In genomic region chr14:34098045-34098984, GRCh38 we compare ENCODE assay signal across 1 cellular context.
TF ChIP-seq lines count a peak whose summit lies in the region.

No MANE protein-coding gene starts in this region.

TF ChIP-seq in HepG2, 621 proteins besides CTCF, POLR2A, EP300 and RAD21 (continued from another document and continues in another):
- TF ChIP-seq ZNF18 (CRISPR knock-in tag; IDR thresholded peaks at IDR 0.05; ENCODE audit: insufficient replicate concordance) (no peak), HCFC1 (IDR thresholded peaks at IDR 0.05; ENCODE audit: low read depth, low read length) (no peak; the same call in 1 of the 2 replicates), CEBPG (CRISPR knock-in tag; IDR thresholded peaks at IDR 0.05) (0 out of 2 replicates have a peak, but pooled peaks have one; percentile 14), ZNF839 (CRISPR knock-in tag; IDR thresholded peaks at IDR 0.05; ENCODE audit: borderline replicate concordance) (no peak), ZNF468 (CRISPR knock-in tag; IDR thresholded peaks at IDR 0.05) (0 out of 2 replicates have a peak, but pooled peaks have one; percentile 56), CENPX (CRISPR knock-in tag; IDR thresholded peaks at IDR 0.05) (no peak), MIER3 (CRISPR knock-in tag; IDR thresholded peaks at IDR 0.05; ENCODE audit: borderline replicate concordance) (0 out of 2 replicates have a peak, but pooled peaks have one; percentile 7), MEIS2 (CRISPR knock-in tag; IDR thresholded peaks at IDR 0.05) (no peak), ZFP1 (CRISPR knock-in tag; IDR thresholded peaks at IDR 0.05) (no peak), ZNF10 (CRISPR knock-in tag; IDR thresholded peaks at IDR 0.05; ENCODE audit: borderline replicate concordance, low read depth) (no peak), PHF5A (CRISPR knock-in tag; IDR thresholded peaks at IDR 0.05; ENCODE audit: low read depth, unreplicated experiment) (no peak), ZNF232 (CRISPR knock-in tag; IDR thresholded peaks at IDR 0.05; ENCODE audit: borderline replicate concordance) (0 out of 2 replicates have a peak, but pooled peaks have one; percentile 55), CHD2 (IDR thresholded peaks at IDR 0.05; ENCODE audit: low read depth, low read length) (no peak), SNAI1 (CRISPR knock-in tag; IDR thresholded peaks at IDR 0.05; ENCODE audit: borderline replicate concordance) (no peak), ZNF142 (CRISPR knock-in tag; IDR thresholded peaks at IDR 0.05) (no peak), ARNTL (CRISPR knock-in tag; IDR thresholded peaks at IDR 0.05) (peak; percentile 40; the same call in 1 of the 2 replicates), HES4 (CRISPR knock-in tag; IDR thresholded peaks at IDR 0.05; ENCODE audit: borderline replicate concordance) (no peak), CEBPZ (IDR thresholded peaks at IDR 0.05; ENCODE audit: low read length) (no peak), ZNF761 (CRISPR knock-in tag; conservative IDR thresholded peaks at IDR 0.05) (no peak; the same call in 1 of the 2 replicates), PCBP2 (optimal IDR thresholded peaks at IDR 0.05; ENCODE audit: low read depth, low read length, poor library complexity, severe bottlenecking) (peak; percentile 43), NFIC (IDR thresholded peaks at IDR 0.05; ENCODE audit: low read length) (0 out of 2 replicates have a peak, but pooled peaks have one; percentile 38), ZNF317 (CRISPR knock-in tag; IDR thresholded peaks at IDR 0.05) (no peak), SMYD3 (CRISPR knock-in tag; IDR thresholded peaks at IDR 0.05) (peak; percentile 65; the same call in 1 of the 2 replicates), TERF1 (CRISPR knock-in tag; IDR thresholded peaks at IDR 0.05) (no peak), STAG1 (CRISPR knock-in tag; IDR thresholded peaks at IDR 0.05) (peak; percentile 97), CBFB (CRISPR knock-in tag; IDR thresholded peaks at IDR 0.05) (no peak), NFAT5 (CRISPR knock-in tag; IDR thresholded peaks at IDR 0.05) (no peak), ZFP36L1 (CRISPR knock-in tag; IDR thresholded peaks at IDR 0.05) (0 out of 2 replicates have a peak, but pooled peaks have one; percentile 52), ZNF784 (CRISPR knock-in tag; IDR thresholded peaks at IDR 0.05; ENCODE audit: borderline replicate concordance) (no peak), BRD4 (CRISPR knock-in tag; IDR thresholded peaks at IDR 0.05) (no peak), MTERF4 (CRISPR knock-in tag; IDR thresholded peaks at IDR 0.05) (peak; percentile 96), ZNF605 (CRISPR knock-in tag; IDR thresholded peaks at IDR 0.05) (no peak), CSRNP2 (CRISPR knock-in tag; conservative IDR thresholded peaks at IDR 0.05; ENCODE audit: low read depth) (no peak), PITX1 (CRISPR knock-in tag; IDR thresholded peaks at IDR 0.05) (peak; percentile 37; the same call in 1 of the 2 replicates), SMAD3 (CRISPR knock-in tag; IDR thresholded peaks at IDR 0.05) (0 out of 2 replicates have a peak, but pooled peaks have one; percentile 55), BHLHE40 (IDR thresholded peaks at IDR 0.05; ENCODE audit: low read length) (peak; percentile 6; the same call in 1 of the 2 replicates), RBM22 (optimal IDR thresholded peaks at IDR 0.05; ENCODE audit: low read length) (no peak), CREBL2 (CRISPR knock-in tag; IDR thresholded peaks at IDR 0.05; ENCODE audit: borderline replicate concordance) (no peak), ARID2 (CRISPR knock-in tag; IDR thresholded peaks at IDR 0.05; ENCODE audit: borderline replicate concordance) (no peak), NCOA2 (CRISPR knock-in tag; IDR thresholded peaks at IDR 0.05) (no peak), KDM1A (CRISPR knock-in tag; IDR thresholded peaks at IDR 0.05) (no peak)
